Comparison of ENCODE assay signal across 21 cellular contexts in the genomic region with DNA sequence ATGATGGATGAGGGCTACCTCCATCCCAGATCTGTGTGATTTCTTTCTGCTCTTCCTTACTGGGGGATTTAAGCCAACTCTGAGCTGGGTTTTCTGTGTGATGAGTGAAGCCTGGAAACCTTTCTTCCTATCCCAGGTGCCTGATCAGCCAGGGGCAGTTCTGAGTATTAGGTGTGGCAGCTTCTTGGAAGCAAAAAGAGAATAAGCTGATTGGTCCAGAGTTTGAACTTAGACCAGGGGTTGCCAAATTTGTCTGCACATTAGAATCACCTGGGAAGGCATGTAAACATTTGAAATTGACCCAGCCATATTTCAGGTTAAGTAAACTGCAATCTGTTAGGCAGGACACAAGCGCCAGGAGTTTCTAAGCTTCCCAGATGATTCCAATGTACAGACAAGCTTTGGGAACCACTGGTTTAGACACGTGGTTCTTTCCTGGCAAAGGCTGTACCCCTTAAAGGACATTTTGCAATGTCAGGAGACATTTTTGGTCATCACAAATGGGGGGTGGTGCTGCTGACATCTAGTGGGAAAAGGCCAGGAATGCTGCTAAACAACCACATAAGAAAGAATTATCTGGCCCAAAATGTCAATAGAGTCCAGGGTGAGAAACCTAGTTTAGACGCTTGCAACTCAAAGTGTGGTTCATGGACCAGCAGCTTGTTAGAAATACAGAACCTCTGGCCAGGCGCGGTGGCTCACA.
"Had no signal": no experiment of that assay in that cellular context is flagged by ENCODE, and none has a peak within 500 bp of the region (broad histone marks: within the 10 kb centered on the region; RNA-seq: fewer than 3 reads in every experiment).

No MANE protein-coding gene starts in this region.

- ATAC-seq: activated CD4-positive, alpha-beta T cell treated with anti-CD3 and anti-CD28 coated beads for 36 hours; activated CD8-positive, alpha-beta memory T cell treated with anti-CD3 and anti-CD28 coated beads, Interleukin-2, amount 10 ng/mL, durations not matched to agents 7 days and 5 days; activated T-helper 17 cell treated with anti-CD3 and anti-CD28 coated beads, Interleukin-2, amount 50 U/mL, for 72 hours; heart right ventricle; left cardiac atrium had no signal

- H3K27ac Mint-ChIP-seq: activated CD4-positive, alpha-beta memory T cell treated with anti-CD3 and anti-CD28 coated beads, Interleukin-2, amount 10 ng/mL, durations not matched to agents 7 days and 5 days; activated CD4-positive, alpha-beta T cell treated with anti-CD3 and anti-CD28 coated beads for 36 hours; activated CD8-positive, alpha-beta memory T cell treated with anti-CD3 and anti-CD28 coated beads, Interleukin-2, amount 10 ng/mL, durations not matched to agents 7 days and 5 days; activated naive CD8-positive, alpha-beta T cell treated with anti-CD3 and anti-CD28 coated beads, Interleukin-2, amount 10 ng/mL, durations not matched to agents 7 days and 5 days; activated T-helper 17 cell treated with anti-CD3 and anti-CD28 coated beads, Interleukin-2, amount 50 U/mL, for 72 hours; dendritic cell treated with granulocyte-macrophage colony-stimulating factor and Interleukin-4, amounts not matched to agents 40 ng/mL and 50 ng/mL, for 4 days; mesothelial cell of epicardium; nephron had no signal

- H3K9me3 Mint-ChIP-seq: activated CD4-positive, alpha-beta memory T cell treated with anti-CD3 and anti-CD28 coated beads, Interleukin-2, amount 10 ng/mL, durations not matched to agents 7 days and 5 days; activated naive CD8-positive, alpha-beta T cell treated with anti-CD3 and anti-CD28 coated beads, Interleukin-2, amount 10 ng/mL, durations not matched to agents 7 days and 5 days; activated T-helper 17 cell treated with anti-CD3 and anti-CD28 coated beads, Interleukin-2, amount 50 U/mL, for 72 hours; dendritic cell treated with granulocyte-macrophage colony-stimulating factor and Interleukin-4, amounts not matched to agents 40 ng/mL and 50 ng/mL, for 4 days; mesothelial cell of epicardium had no signal

- DNase-seq: activated CD4-positive, alpha-beta memory T cell treated with anti-CD3 and anti-CD28 coated beads, Interleukin-2, amount 10 ng/mL, durations not matched to agents 7 days and 5 days; activated CD4-positive, alpha-beta T cell treated with anti-CD3 and anti-CD28 coated beads for 36 hours; activated CD8-positive, alpha-beta memory T cell treated with anti-CD3 and anti-CD28 coated beads, Interleukin-2, amount 10 ng/mL, durations not matched to agents 7 days and 5 days; activated naive CD4-positive, alpha-beta T cell; activated naive CD8-positive, alpha-beta T cell treated with anti-CD3 and anti-CD28 coated beads, Interleukin-2, amount 10 ng/mL, durations not matched to agents 7 days and 5 days; amygdala; effector CD8-positive, alpha-beta T cell; heart right ventricle; left cardiac atrium; nucleus accumbens; stimulated activated naive CD4-positive, alpha-beta T cell; thyroid gland had no signal

- H3K4me1 ChIP-seq: esophagus muscularis mucosa, heart right ventricle, thyroid gland had no signal

- H3K27me3 Mint-ChIP-seq: activated CD4-positive, alpha-beta memory T cell treated with anti-CD3 and anti-CD28 coated beads, Interleukin-2, amount 10 ng/mL, durations not matched to agents 7 days and 5 days; activated CD4-positive, alpha-beta T cell treated with anti-CD3 and anti-CD28 coated beads for 36 hours had no signal

- H3K4me3 ChIP-seq: cardiac muscle cell, esophagus muscularis mucosa, heart right ventricle, lung, thyroid gland had no signal

- H3K4me1 Mint-ChIP-seq: activated CD4-positive, alpha-beta memory T cell treated with anti-CD3 and anti-CD28 coated beads, Interleukin-2, amount 10 ng/mL, durations not matched to agents 7 days and 5 days; activated CD4-positive, alpha-beta T cell treated with anti-CD3 and anti-CD28 coated beads for 36 hours; activated CD8-positive, alpha-beta memory T cell treated with anti-CD3 and anti-CD28 coated beads, Interleukin-2, amount 10 ng/mL, durations not matched to agents 7 days and 5 days; activated naive CD8-positive, alpha-beta T cell treated with anti-CD3 and anti-CD28 coated beads, Interleukin-2, amount 10 ng/mL, durations not matched to agents 7 days and 5 days; activated T-helper 17 cell treated with anti-CD3 and anti-CD28 coated beads, Interleukin-2, amount 50 U/mL, for 72 hours had no signal

- H3K27ac ChIP-seq: cardiac muscle cell, esophagus muscularis mucosa, heart right ventricle, thyroid gland, VCaP had no signal

- H3K4me3 Mint-ChIP-seq: activated CD4-positive, alpha-beta memory T cell treated with anti-CD3 and anti-CD28 coated beads, Interleukin-2, amount 10 ng/mL, durations not matched to agents 7 days and 5 days; activated CD4-positive, alpha-beta T cell treated with anti-CD3 and anti-CD28 coated beads for 36 hours; activated CD8-positive, alpha-beta memory T cell treated with anti-CD3 and anti-CD28 coated beads, Interleukin-2, amount 10 ng/mL, durations not matched to agents 7 days and 5 days; activated naive CD8-positive, alpha-beta T cell treated with anti-CD3 and anti-CD28 coated beads, Interleukin-2, amount 10 ng/mL, durations not matched to agents 7 days and 5 days; activated T-helper 17 cell treated with anti-CD3 and anti-CD28 coated beads, Interleukin-2, amount 50 U/mL, for 72 hours; dendritic cell treated with granulocyte-macrophage colony-stimulating factor and Interleukin-4, amounts not matched to agents 40 ng/mL and 50 ng/mL, for 4 days; mesothelial cell of epicardium; nephron had no signal

- H3K36me3 ChIP-seq: cardiac muscle cell, esophagus muscularis mucosa, heart right ventricle, thyroid gland had no signal

- H3K36me3 Mint-ChIP-seq: activated CD8-positive, alpha-beta memory T cell treated with anti-CD3 and anti-CD28 coated beads, Interleukin-2, amount 10 ng/mL, durations not matched to agents 7 days and 5 days; activated naive CD8-positive, alpha-beta T cell treated with anti-CD3 and anti-CD28 coated beads, Interleukin-2, amount 10 ng/mL, durations not matched to agents 7 days and 5 days; mesothelial cell of epicardium had no signal

- H3K27me3 ChIP-seq: cardiac muscle cell, esophagus muscularis mucosa, heart right ventricle, thyroid gland had no signal

- H3K9me3 ChIP-seq: esophagus muscularis mucosa, heart right ventricle, thyroid gland had no signal

- FAIRE-seq: endothelial cell of umbilical vein had no signal
